In the genomic region with DNA sequence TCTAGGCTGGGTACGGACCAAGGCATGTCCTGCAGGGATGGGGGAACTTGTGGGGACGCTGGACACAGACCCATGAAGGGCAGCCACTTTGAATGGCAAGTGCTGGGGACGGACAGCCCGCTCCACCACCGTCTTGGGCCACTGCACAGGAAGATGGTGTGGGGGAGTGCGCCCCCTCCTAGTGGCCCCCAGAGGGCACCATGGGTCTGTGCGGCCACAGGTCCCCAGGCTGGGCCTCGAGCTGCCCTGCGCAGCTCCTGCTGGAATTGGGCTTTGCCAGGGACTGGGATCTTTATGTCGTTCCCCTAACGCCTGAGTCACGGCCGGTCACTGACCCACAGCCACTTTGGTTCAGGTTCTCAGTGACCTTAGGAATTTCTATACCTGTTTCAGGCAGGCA, we compare ENCODE assay signal across 1 cellular context.
TF ChIP-seq lines count a peak whose summit lies in the region.

No MANE protein-coding gene starts in this region.

TF ChIP-seq in WTC11, 78 proteins besides CTCF, POLR2A, EP300 and RAD21 (continued from another document):
- TF ChIP-seq MXD4 (CRISPR knock-in tag; IDR thresholded peaks at IDR 0.05; ENCODE audit: borderline replicate concordance) (no peak), ZNF416 (CRISPR knock-in tag; IDR thresholded peaks at IDR 0.05) (no peak), ZNF138 (CRISPR knock-in tag; conservative IDR thresholded peaks at IDR 0.05) (no peak), ZNF396 (CRISPR knock-in tag; IDR thresholded peaks at IDR 0.05; ENCODE audit: borderline replicate concordance) (no peak), FOXJ3 (CRISPR knock-in tag; IDR thresholded peaks at IDR 0.05; ENCODE audit: borderline replicate concordance) (no peak), CBFB (CRISPR knock-in tag; IDR thresholded peaks at IDR 0.05; ENCODE audit: low read depth) (no peak)
